ENCODE assay signal across 1 cellular context in genomic region chr2:216632952-216633615, GRCh38.
TF ChIP-seq lines count a peak whose summit lies in the region.

Gene IGFBP2 (plus strand): TSS chr2:216633420. CDS start chr2:216633524, 104 bp downstream.

TF ChIP-seq in HepG2, 621 proteins besides CTCF, POLR2A, EP300 and RAD21 (continued from another document):
- TF ChIP-seq, protein P1, sequence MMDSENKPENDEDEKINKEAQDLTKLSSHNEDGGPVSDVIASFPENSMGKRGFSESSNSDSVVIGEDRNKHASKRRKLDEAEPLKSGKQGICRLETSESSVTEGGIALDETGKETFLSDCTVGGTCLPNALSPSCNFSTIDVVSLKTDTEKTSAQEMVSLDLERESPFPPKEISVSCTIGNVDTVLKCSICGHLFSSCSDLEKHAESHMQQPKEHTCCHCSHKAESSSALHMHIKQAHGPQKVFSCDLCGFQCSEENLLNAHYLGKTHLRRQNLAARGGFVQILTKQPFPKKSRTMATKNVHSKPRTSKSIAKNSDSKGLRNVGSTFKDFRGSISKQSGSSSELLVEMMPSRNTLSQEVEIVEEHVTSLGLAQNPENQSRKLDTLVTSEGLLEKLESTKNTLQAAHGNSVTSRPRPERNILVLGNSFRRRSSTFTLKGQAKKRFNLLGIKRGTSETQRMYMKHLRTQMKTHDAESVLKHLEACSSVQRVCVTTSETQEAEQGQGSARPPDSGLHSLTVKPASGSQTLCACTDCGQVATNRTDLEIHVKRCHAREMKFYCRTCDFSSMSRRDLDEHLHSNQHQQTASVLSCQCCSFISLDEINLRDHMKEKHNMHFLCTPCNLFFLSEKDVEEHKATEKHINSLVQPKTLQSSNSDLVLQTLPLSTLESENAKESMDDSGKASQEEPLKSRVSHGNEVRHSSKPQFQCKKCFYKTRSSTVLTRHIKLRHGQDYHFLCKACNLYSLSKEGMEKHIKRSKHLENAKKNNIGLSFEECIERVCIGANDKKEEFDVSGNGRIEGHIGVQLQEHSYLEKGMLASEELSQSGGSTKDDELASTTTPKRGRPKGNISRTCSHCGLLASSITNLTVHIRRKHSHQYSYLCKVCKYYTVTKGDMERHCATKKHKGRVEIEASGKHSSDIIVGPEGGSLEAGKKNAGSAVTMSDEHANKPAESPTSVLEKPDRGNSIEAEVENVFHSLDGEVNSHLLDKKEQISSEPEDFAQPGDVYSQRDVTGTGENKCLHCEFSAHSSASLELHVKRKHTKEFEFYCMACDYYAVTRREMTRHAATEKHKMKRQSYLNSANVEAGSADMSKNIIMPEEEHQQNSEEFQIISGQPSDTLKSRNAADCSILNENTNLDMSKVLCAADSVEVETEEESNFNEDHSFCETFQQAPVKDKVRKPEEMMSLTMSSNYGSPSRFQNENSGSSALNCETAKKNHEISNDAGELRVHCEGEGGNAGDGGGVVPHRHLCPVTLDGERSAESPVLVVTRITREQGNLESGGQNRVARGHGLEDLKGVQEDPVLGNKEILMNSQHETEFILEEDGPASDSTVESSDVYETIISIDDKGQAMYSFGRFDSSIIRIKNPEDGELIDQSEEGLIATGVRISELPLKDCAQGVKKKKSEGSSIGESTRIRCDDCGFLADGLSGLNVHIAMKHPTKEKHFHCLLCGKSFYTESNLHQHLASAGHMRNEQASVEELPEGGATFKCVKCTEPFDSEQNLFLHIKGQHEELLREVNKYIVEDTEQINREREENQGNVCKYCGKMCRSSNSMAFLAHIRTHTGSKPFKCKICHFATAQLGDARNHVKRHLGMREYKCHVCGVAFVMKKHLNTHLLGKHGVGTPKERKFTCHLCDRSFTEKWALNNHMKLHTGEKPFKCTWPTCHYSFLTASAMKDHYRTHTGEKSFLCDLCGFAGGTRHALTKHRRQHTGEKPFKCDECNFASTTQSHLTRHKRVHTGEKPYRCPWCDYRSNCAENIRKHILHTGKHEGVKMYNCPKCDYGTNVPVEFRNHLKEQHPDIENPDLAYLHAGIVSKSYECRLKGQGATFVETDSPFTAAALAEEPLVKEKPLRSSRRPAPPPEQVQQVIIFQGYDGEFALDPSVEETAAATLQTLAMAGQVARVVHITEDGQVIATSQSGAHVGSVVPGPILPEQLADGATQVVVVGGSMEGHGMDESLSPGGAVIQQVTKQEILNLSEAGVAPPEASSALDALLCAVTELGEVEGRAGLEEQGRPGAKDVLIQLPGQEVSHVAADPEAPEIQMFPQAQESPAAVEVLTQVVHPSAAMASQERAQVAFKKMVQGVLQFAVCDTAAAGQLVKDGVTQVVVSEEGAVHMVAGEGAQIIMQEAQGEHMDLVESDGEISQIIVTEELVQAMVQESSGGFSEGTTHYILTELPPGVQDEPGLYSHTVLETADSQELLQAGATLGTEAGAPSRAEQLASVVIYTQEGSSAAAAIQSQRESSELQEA (CRISPR knock-in tag; IDR thresholded peaks at IDR 0.05; ENCODE audit: not compliant biosample characterization): no peak
- no peak for TF ChIP-seq SMAD3 (CRISPR knock-in tag; IDR thresholded peaks at IDR 0.05)
- 0 out of 2 replicates have a peak, but pooled peaks have one; percentile 69 for TF ChIP-seq MTF2 (CRISPR knock-in tag; IDR thresholded peaks at IDR 0.05; ENCODE audit: borderline replicate concordance)
- TF ChIP-seq, protein P2, sequence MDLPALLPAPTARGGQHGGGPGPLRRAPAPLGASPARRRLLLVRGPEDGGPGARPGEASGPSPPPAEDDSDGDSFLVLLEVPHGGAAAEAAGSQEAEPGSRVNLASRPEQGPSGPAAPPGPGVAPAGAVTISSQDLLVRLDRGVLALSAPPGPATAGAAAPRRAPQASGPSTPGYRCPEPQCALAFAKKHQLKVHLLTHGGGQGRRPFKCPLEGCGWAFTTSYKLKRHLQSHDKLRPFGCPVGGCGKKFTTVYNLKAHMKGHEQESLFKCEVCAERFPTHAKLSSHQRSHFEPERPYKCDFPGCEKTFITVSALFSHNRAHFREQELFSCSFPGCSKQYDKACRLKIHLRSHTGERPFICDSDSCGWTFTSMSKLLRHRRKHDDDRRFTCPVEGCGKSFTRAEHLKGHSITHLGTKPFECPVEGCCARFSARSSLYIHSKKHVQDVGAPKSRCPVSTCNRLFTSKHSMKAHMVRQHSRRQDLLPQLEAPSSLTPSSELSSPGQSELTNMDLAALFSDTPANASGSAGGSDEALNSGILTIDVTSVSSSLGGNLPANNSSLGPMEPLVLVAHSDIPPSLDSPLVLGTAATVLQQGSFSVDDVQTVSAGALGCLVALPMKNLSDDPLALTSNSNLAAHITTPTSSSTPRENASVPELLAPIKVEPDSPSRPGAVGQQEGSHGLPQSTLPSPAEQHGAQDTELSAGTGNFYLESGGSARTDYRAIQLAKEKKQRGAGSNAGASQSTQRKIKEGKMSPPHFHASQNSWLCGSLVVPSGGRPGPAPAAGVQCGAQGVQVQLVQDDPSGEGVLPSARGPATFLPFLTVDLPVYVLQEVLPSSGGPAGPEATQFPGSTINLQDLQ (CRISPR knock-in tag; IDR thresholded peaks at IDR 0.05): no peak
- no peak for TF ChIP-seq ZNF720 (CRISPR knock-in tag; IDR thresholded peaks at IDR 0.05)
- TF ChIP-seq CCDC6 (CRISPR knock-in tag; IDR thresholded peaks at IDR 0.05): no peak
- no peak for TF ChIP-seq STAT5B (CRISPR knock-in tag; IDR thresholded peaks at IDR 0.05)
